ENCODE assay signal across 21 cellular contexts in the genomic region with DNA sequence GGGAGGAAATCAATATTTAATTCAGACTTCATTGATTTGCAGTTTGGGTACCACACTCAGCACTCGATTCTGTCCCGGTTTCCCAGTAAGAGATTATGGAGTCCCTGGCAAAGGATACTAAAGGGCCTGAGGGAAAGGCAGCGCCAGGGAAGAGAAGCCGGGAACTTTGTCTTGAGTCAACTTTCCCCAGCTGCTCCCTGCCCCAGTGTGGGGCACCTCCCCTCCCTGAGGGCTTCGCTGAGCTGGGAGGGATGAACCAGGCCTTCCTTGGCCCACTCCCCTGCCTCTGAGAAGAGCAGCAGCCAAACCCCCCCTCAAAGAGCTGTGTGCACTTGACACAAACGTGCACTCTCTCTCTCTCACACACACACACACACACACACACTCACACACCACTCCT. TPM values are rescaled to one million over a fixed set of nuclear protein-coding genes. Genes with fewer than 3 reads are reported as not detected.
DNase-seq lines count a peak whose midpoint lies in the region; ATAC-seq and TF ChIP-seq lines count a peak whose summit lies in the region.
"Had no signal": no experiment of that assay in that cellular context is flagged by ENCODE, and none has a peak within 500 bp of the region (broad histone marks: within the 10 kb centered on the region; RNA-seq: fewer than 3 reads in every experiment).

No MANE protein-coding gene starts in this region.

- H3K27me3 ChIP-seq in left ventricle myocardium inferior (ENCODE audit: low read depth): no peaks in the 10 kb centered on the region
- H3K27me3 ChIP-seq in neuronal stem cell (ENCODE audit: control insufficient read depth in 3 of 3, insufficient read depth in 3 of 3, low read depth in 1 of 3, low read length in 3 of 3): peaks cover 0 to 3% (median 0%) of the 10 kb centered on the region in 3 experiments
- H3K27me3 ChIP-seq: right atrium auricular region, SJSA1, thyroid gland had no signal

- DNase-seq in left cardiac atrium: no peak
- DNase-seq in left ventricle myocardium inferior: no peak
- peak; percentile 61 for DNase-seq in epithelial cell of esophagus (ENCODE audit: low read depth)
- no peak for DNase-seq in neuronal stem cell (ENCODE audit: low spot score)
- DNase-seq in midbrain (lab: John Stamatoyannopoulos, UW): no peak
- DNase-seq in NCI-H1694 treated with DMSO at 0.1 percent for 48 hours (lab: John Stamatoyannopoulos, UW): no peak
- no peak for DNase-seq in activated CD4-positive, alpha-beta T cell treated with anti-CD3 and anti-CD28 coated beads for 4 hours
- DNase-seq: activated CD4-positive, alpha-beta T cell treated with anti-CD3 and anti-CD28 coated beads for 36 hours; CD4-positive, CD25-positive, alpha-beta regulatory T cell; H7; MV-4-11; naive thymus-derived CD8-positive, alpha-beta T cell; NCI-H2171; stimulated activated CD4-positive, alpha-beta T cell treated with anti-CD3 and anti-CD28 coated beads, Interleukin-1b, Interleukin-23, amount 100 ng/mL, for 48 hours; thyroid gland had no signal

- H3K14ac ChIP-seq in neuronal stem cell (ENCODE audit: low read length): no peak overlapping the region

- H2BK15ac ChIP-seq in neuronal stem cell (ENCODE audit: low read length): peak overlapping the region; percentile 82

- H2AFZ ChIP-seq in neuronal stem cell (ENCODE audit: low read length): no peak overlapping the region

- H4K91ac ChIP-seq in neuronal stem cell (ENCODE audit: low read depth, low read length, poor library complexity): no peak overlapping the region

- TF ChIP-seq CTCF in left ventricle myocardium inferior (IDR thresholded peaks at IDR 0.05; ENCODE audit: borderline replicate concordance): no peak
- TF ChIP-seq CTCF in epithelial cell of esophagus (IDR thresholded peaks at IDR 0.05; ENCODE audit: insufficient read depth, low read depth, low read length, missing control alignments): no peak

- no peaks in the 10 kb centered on the region for H3K79me1 ChIP-seq in neuronal stem cell (ENCODE audit: low read depth, low read length)

- peak overlapping the region; percentile 36 for H3K18ac ChIP-seq in neuronal stem cell (ENCODE audit: low read length)

- no peak overlapping the region for H3K4ac ChIP-seq in neuronal stem cell (ENCODE audit: low read length)

- H2BK120ac ChIP-seq in neuronal stem cell (ENCODE audit: low read depth, low read length): no peak overlapping the region

- ATAC-seq in left cardiac atrium (peak; percentile 7 to 80), GM19395 (IDR thresholded peaks at IDR 0.05; ENCODE audit: unreplicated experiment) (no peak)
- ATAC-seq: activated CD4-positive, alpha-beta T cell treated with anti-CD3 and anti-CD28 coated beads for 36 hours; naive thymus-derived CD8-positive, alpha-beta T cell had no signal

- peak overlapping the region; percentile 5 for H3K9ac ChIP-seq in neuronal stem cell (ENCODE audit: low read depth, low read length, poor library complexity)

- H2BK5ac ChIP-seq in neuronal stem cell (ENCODE audit: low read length): no peak overlapping the region

- no peak overlapping the region for H3K23ac ChIP-seq in neuronal stem cell (ENCODE audit: low read depth, low read length, poor library complexity)

- intact Hi-C loops in left cardiac atrium (cut with DNase I) (no loop called here), left ventricle myocardium inferior (cut with micrococcal nuclease) (no loop called here)

- no peak overlapping the region for H3K27ac ChIP-seq in left ventricle myocardium inferior (replicated peaks)
- H3K27ac ChIP-seq in neuronal stem cell (replicated peaks; ENCODE audit: low read length): no peak overlapping the region
- H3K27ac ChIP-seq: right atrium auricular region, SJSA1, thyroid gland had no signal

- no peak overlapping the region for H4K8ac ChIP-seq in neuronal stem cell (ENCODE audit: low read depth, low read length)

- no peak overlapping the region for H2AK5ac ChIP-seq in neuronal stem cell (ENCODE audit: low read depth, low read length)

- H3K36me3 ChIP-seq in left ventricle myocardium inferior (no peaks in the 10 kb centered on the region), neuronal stem cell (replicated peaks in 1 of 2; ENCODE audit: control insufficient read depth in 2 of 2, insufficient read depth in 2 of 2, low read length in 2 of 2) (no peaks in the 10 kb centered on the region)
- H3K36me3 ChIP-seq: right atrium auricular region, SJSA1, thyroid gland had no signal

- peak overlapping the region; percentile 79 for H2BK12ac ChIP-seq in neuronal stem cell (ENCODE audit: low read length)

- WGBS in neuronal stem cell (ENCODE audit: extremely low coverage in 2 of 2, insufficient read length in 2 of 2, insufficient replicate concordance in 1 of 2), 2 donors: no CpG with 5 or more reads among the region's 6 CpGs

- H3K9me3 ChIP-seq in left ventricle myocardium inferior (replicated peaks) (no peaks in the 10 kb centered on the region), neuronal stem cell (replicated peaks in 1 of 2; ENCODE audit: control insufficient read depth in 2 of 2, insufficient read depth in 1 of 2, low read depth in 1 of 2, low read length in 2 of 2) (no peaks in the 10 kb centered on the region)
- H3K9me3 ChIP-seq: right atrium auricular region, SJSA1, thyroid gland had no signal

- H3K4me1 ChIP-seq in left ventricle myocardium inferior (peaks cover 26% of the 10 kb centered on the region), neuronal stem cell (ENCODE audit: control insufficient read depth in 2 of 2, insufficient read depth in 1 of 2, low read depth in 1 of 2, low read length in 2 of 2) (peaks cover 12 to 29% of the 10 kb centered on the region in 2 donors)

- no peak overlapping the region for H3K4me2 ChIP-seq in neuronal stem cell (ENCODE audit: insufficient read depth, low read length, poor library complexity, severe bottlenecking)

- H3K4me3 ChIP-seq in left ventricle myocardium inferior (no peak overlapping the region), epithelial cell of esophagus (ENCODE audit: low read length) (no peak overlapping the region), neuronal stem cell (ENCODE audit: low read length in 2 of 2) (no peak overlapping the region)
- H3K4me3 ChIP-seq: right atrium auricular region, SJSA1, thyroid gland had no signal

RNA-seq across cellular contexts. Expression of a gene that starts 32.6 kb away (rescaled TPM):
- not detected for total RNA-seq in left cardiac atrium
- not detected for total RNA-seq in left ventricle myocardium inferior
- 0.11 TPM for polyA plus RNA-seq in neuronal stem cell (2013, experiment 1 of 2)
- polyA plus RNA-seq in neuronal stem cell (2013, experiment 2 of 2): 0.08 TPM
- total RNA-seq: A673; activated CD4-positive, alpha-beta T cell treated with anti-CD3 and anti-CD28 coated beads for 36 hours; CD4-positive, CD25-positive, alpha-beta regulatory T cell; fibroblast of villous mesenchyme; liver; naive thymus-derived CD8-positive, alpha-beta T cell; right atrium auricular region; SJSA1; thyroid gland had no signal
- polyA plus RNA-seq: CD4-positive, CD25-positive, alpha-beta regulatory T cell; liver; naive thymus-derived CD8-positive, alpha-beta T cell had no signal

RNA-seq across cellular contexts. Expression of a gene that starts 51.0 kb away (rescaled TPM):
- total RNA-seq in left cardiac atrium: 10 to 100 TPM; 47.4 to 71.7 TPM
- 22.5 TPM for total RNA-seq in left ventricle myocardium inferior
- polyA plus RNA-seq in neuronal stem cell (2013, experiment 1 of 2): 3.9 TPM
- 4.0 TPM for polyA plus RNA-seq in neuronal stem cell (2013, experiment 2 of 2)
- total RNA-seq: A673; activated CD4-positive, alpha-beta T cell treated with anti-CD3 and anti-CD28 coated beads for 36 hours; CD4-positive, CD25-positive, alpha-beta regulatory T cell; naive thymus-derived CD8-positive, alpha-beta T cell; SJSA1 had no signal
- polyA plus RNA-seq: CD4-positive, CD25-positive, alpha-beta regulatory T cell; naive thymus-derived CD8-positive, alpha-beta T cell had no signal
